Comparison of ENCODE assay signal across 1 cellular context in genomic region chr9:89318123-89319014, GRCh38.
TF ChIP-seq lines count a peak whose summit lies in the region.

TSS of gene SECISBP2 (plus strand) at chr9:89318500. CDS start at chr9:89318577, 77 bp downstream.

TF ChIP-seq in HepG2, 621 proteins besides CTCF, POLR2A, EP300 and RAD21 (continued from another document and continues in another):
- TF ChIP-seq, protein P1, sequence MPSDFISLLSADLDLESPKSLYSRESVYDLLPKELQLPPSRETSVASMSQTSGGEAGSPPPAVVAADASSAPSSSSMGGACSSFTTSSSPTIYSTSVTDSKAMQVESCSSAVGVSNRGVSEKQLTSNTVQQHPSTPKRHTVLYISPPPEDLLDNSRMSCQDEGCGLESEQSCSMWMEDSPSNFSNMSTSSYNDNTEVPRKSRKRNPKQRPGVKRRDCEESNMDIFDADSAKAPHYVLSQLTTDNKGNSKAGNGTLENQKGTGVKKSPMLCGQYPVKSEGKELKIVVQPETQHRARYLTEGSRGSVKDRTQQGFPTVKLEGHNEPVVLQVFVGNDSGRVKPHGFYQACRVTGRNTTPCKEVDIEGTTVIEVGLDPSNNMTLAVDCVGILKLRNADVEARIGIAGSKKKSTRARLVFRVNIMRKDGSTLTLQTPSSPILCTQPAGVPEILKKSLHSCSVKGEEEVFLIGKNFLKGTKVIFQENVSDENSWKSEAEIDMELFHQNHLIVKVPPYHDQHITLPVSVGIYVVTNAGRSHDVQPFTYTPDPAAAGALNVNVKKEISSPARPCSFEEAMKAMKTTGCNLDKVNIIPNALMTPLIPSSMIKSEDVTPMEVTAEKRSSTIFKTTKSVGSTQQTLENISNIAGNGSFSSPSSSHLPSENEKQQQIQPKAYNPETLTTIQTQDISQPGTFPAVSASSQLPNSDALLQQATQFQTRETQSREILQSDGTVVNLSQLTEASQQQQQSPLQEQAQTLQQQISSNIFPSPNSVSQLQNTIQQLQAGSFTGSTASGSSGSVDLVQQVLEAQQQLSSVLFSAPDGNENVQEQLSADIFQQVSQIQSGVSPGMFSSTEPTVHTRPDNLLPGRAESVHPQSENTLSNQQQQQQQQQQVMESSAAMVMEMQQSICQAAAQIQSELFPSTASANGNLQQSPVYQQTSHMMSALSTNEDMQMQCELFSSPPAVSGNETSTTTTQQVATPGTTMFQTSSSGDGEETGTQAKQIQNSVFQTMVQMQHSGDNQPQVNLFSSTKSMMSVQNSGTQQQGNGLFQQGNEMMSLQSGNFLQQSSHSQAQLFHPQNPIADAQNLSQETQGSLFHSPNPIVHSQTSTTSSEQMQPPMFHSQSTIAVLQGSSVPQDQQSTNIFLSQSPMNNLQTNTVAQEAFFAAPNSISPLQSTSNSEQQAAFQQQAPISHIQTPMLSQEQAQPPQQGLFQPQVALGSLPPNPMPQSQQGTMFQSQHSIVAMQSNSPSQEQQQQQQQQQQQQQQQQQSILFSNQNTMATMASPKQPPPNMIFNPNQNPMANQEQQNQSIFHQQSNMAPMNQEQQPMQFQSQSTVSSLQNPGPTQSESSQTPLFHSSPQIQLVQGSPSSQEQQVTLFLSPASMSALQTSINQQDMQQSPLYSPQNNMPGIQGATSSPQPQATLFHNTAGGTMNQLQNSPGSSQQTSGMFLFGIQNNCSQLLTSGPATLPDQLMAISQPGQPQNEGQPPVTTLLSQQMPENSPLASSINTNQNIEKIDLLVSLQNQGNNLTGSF (CRISPR knock-in tag; IDR thresholded peaks at IDR 0.05) = peak; percentile 74
- TF ChIP-seq ZUFSP (CRISPR knock-in tag; IDR thresholded peaks at IDR 0.05; ENCODE audit: borderline replicate concordance) (no peak), ZBTB1 (CRISPR knock-in tag; IDR thresholded peaks at IDR 0.05; ENCODE audit: borderline replicate concordance) (no peak), NKX3-1 (CRISPR knock-in tag; IDR thresholded peaks at IDR 0.05) (peak; percentile 88), ZNF547 (CRISPR knock-in tag; IDR thresholded peaks at IDR 0.05) (peak; percentile 93), ZNF530 (CRISPR knock-in tag; IDR thresholded peaks at IDR 0.05; ENCODE audit: low read depth) (no peak), FOXO1 (CRISPR knock-in tag; IDR thresholded peaks at IDR 0.05) (0 out of 2 replicates have a peak, but pooled peaks have one; percentile 45), PCBP2 (optimal IDR thresholded peaks at IDR 0.05; ENCODE audit: low read depth, low read length, poor library complexity, severe bottlenecking) (no peak), ZNF12 (CRISPR knock-in tag; IDR thresholded peaks at IDR 0.05) (0 out of 2 replicates have a peak, but pooled peaks have one; percentile 11), ZNF562 (CRISPR knock-in tag; IDR thresholded peaks at IDR 0.05; ENCODE audit: borderline replicate concordance) (no peak), ELF1 (CRISPR knock-in tag; IDR thresholded peaks at IDR 0.05) (peak; percentile 97), NBN (conservative IDR thresholded peaks at IDR 0.05) (no peak), RORA (CRISPR knock-in tag; IDR thresholded peaks at IDR 0.05) (peak; percentile 77; the same call in 1 of the 2 replicates), RAD51 (IDR thresholded peaks at IDR 0.05; ENCODE audit: borderline replicate concordance) (no peak), HNF1B (CRISPR knock-in tag; IDR thresholded peaks at IDR 0.05) (peak; percentile 65), ZNF619 (CRISPR knock-in tag; IDR thresholded peaks at IDR 0.05) (0 out of 2 replicates have a peak, but pooled peaks have one; percentile 28), ZNF850 (CRISPR knock-in tag; conservative IDR thresholded peaks at IDR 0.05) (no peak), FLYWCH1 (CRISPR knock-in tag; IDR thresholded peaks at IDR 0.05) (no peak), ZNF382 (CRISPR knock-in tag; IDR thresholded peaks at IDR 0.05; ENCODE audit: borderline replicate concordance) (no peak), RFXANK (CRISPR knock-in tag; IDR thresholded peaks at IDR 0.05) (no peak; the same call in 1 of the 2 replicates), ETV5 (CRISPR knock-in tag; IDR thresholded peaks at IDR 0.05; ENCODE audit: borderline replicate concordance) (peak; percentile 97), ZFP36L2 (CRISPR knock-in tag; IDR thresholded peaks at IDR 0.05) (no peak), FOSL1 (CRISPR knock-in tag; IDR thresholded peaks at IDR 0.05; ENCODE audit: borderline replicate concordance) (no peak; the same call in 1 of the 2 replicates), SMAD9 (CRISPR knock-in tag; IDR thresholded peaks at IDR 0.05) (no peak), NFE2L1 (CRISPR knock-in tag; IDR thresholded peaks at IDR 0.05; ENCODE audit: borderline replicate concordance) (no peak), TMF1 (CRISPR knock-in tag; IDR thresholded peaks at IDR 0.05; ENCODE audit: low read depth) (peak; percentile 92; the same call in 1 of the 2 replicates), RXRB (CRISPR knock-in tag; IDR thresholded peaks at IDR 0.05; ENCODE audit: borderline replicate concordance) (peak; percentile 43; the same call in 1 of the 2 replicates), ZIK1 (CRISPR knock-in tag; IDR thresholded peaks at IDR 0.05; ENCODE audit: borderline replicate concordance, low read depth) (no peak), ZSCAN31 (CRISPR knock-in tag; IDR thresholded peaks at IDR 0.05; ENCODE audit: low read depth) (peak; percentile 94), SMAD1 (CRISPR knock-in tag; IDR thresholded peaks at IDR 0.05; ENCODE audit: borderline replicate concordance, low read depth) (peak; percentile 87; the same call in 1 of the 2 replicates), ZNF761 (CRISPR knock-in tag; conservative IDR thresholded peaks at IDR 0.05) (peak; percentile 72; the same call in 1 of the 2 replicates), NR2C2 (CRISPR knock-in tag; IDR thresholded peaks at IDR 0.05; ENCODE audit: borderline replicate concordance) (peak; percentile 82), ZFAT (CRISPR knock-in tag; conservative IDR thresholded peaks at IDR 0.05) (peak; percentile 18; the same call in 1 of the 2 replicates), MAFG (CRISPR knock-in tag; IDR thresholded peaks at IDR 0.05) (no peak), ZNF839 (CRISPR knock-in tag; IDR thresholded peaks at IDR 0.05; ENCODE audit: borderline replicate concordance) (peak; percentile 47; the same call in 1 of the 2 replicates), PITX1 (CRISPR knock-in tag; IDR thresholded peaks at IDR 0.05) (peak; percentile 76; the same call in 1 of the 2 replicates), STAG1 (CRISPR knock-in tag; IDR thresholded peaks at IDR 0.05) (peak; percentile 68)
- TF ChIP-seq, protein P2, sequence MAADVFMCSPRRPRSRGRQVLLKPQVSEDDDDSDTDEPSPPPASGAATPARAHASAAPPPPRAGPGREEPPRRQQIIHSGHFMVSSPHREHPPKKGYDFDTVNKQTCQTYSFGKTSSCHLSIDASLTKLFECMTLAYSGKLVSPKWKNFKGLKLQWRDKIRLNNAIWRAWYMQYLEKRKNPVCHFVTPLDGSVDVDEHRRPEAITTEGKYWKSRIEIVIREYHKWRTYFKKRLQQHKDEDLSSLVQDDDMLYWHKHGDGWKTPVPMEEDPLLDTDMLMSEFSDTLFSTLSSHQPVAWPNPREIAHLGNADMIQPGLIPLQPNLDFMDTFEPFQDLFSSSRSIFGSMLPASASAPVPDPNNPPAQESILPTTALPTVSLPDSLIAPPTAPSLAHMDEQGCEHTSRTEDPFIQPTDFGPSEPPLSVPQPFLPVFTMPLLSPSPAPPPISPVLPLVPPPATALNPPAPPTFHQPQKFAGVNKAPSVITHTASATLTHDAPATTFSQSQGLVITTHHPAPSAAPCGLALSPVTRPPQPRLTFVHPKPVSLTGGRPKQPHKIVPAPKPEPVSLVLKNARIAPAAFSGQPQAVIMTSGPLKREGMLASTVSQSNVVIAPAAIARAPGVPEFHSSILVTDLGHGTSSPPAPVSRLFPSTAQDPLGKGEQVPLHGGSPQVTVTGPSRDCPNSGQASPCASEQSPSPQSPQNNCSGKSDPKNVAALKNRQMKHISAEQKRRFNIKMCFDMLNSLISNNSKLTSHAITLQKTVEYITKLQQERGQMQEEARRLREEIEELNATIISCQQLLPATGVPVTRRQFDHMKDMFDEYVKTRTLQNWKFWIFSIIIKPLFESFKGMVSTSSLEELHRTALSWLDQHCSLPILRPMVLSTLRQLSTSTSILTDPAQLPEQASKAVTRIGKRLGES (CRISPR knock-in tag; IDR thresholded peaks at IDR 0.05; ENCODE audit: borderline replicate concordance) = 0 out of 2 replicates have a peak, but pooled peaks have one; percentile 17
- TF ChIP-seq, protein P3, sequence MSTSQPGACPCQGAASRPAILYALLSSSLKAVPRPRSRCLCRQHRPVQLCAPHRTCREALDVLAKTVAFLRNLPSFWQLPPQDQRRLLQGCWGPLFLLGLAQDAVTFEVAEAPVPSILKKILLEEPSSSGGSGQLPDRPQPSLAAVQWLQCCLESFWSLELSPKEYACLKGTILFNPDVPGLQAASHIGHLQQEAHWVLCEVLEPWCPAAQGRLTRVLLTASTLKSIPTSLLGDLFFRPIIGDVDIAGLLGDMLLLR (CRISPR knock-in tag; IDR thresholded peaks at IDR 0.05) = peak; percentile 88
- TF ChIP-seq, protein P4, sequence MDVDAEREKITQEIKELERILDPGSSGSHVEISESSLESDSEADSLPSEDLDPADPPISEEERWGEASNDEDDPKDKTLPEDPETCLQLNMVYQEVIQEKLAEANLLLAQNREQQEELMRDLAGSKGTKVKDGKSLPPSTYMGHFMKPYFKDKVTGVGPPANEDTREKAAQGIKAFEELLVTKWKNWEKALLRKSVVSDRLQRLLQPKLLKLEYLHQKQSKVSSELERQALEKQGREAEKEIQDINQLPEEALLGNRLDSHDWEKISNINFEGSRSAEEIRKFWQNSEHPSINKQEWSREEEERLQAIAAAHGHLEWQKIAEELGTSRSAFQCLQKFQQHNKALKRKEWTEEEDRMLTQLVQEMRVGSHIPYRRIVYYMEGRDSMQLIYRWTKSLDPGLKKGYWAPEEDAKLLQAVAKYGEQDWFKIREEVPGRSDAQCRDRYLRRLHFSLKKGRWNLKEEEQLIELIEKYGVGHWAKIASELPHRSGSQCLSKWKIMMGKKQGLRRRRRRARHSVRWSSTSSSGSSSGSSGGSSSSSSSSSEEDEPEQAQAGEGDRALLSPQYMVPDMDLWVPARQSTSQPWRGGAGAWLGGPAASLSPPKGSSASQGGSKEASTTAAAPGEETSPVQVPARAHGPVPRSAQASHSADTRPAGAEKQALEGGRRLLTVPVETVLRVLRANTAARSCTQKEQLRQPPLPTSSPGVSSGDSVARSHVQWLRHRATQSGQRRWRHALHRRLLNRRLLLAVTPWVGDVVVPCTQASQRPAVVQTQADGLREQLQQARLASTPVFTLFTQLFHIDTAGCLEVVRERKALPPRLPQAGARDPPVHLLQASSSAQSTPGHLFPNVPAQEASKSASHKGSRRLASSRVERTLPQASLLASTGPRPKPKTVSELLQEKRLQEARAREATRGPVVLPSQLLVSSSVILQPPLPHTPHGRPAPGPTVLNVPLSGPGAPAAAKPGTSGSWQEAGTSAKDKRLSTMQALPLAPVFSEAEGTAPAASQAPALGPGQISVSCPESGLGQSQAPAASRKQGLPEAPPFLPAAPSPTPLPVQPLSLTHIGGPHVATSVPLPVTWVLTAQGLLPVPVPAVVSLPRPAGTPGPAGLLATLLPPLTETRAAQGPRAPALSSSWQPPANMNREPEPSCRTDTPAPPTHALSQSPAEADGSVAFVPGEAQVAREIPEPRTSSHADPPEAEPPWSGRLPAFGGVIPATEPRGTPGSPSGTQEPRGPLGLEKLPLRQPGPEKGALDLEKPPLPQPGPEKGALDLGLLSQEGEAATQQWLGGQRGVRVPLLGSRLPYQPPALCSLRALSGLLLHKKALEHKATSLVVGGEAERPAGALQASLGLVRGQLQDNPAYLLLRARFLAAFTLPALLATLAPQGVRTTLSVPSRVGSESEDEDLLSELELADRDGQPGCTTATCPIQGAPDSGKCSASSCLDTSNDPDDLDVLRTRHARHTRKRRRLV (CRISPR knock-in tag; IDR thresholded peaks at IDR 0.05) = 0 out of 2 replicates have a peak, but pooled peaks have one; percentile 45
- TF ChIP-seq, protein P5, sequence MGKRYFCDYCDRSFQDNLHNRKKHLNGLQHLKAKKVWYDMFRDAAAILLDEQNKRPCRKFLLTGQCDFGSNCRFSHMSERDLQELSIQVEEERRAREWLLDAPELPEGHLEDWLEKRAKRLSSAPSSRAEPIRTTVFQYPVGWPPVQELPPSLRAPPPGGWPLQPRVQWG (CRISPR knock-in tag; IDR thresholded peaks at IDR 0.05; ENCODE audit: borderline replicate concordance, low read depth) = no peak
